In genomic region chr6:37499433-37500293, GRCh38 we compare ENCODE assay signal across 8 cellular contexts. TPM values are rescaled to one million over a fixed set of nuclear protein-coding genes. Genes with fewer than 3 reads are reported as not detected.
DNase-seq lines count a peak whose midpoint lies in the region; ATAC-seq and TF ChIP-seq lines count a peak whose summit lies in the region.

Gene CCDC167 (minus strand): TSS chr6:37499893. CDS start chr6:37499863, 30 bp downstream.

- H3K4me2 ChIP-seq in BLaER1 treated with 17β-estradiol and CSF1 and Interleukin-3, amounts not matched to agents 10 nM and 100 nM: peak within 1 kb of the TSS; percentile 80 to 96 (median 90)

- H3K9ac ChIP-seq in BLaER1 treated with 17β-estradiol and CSF1 and Interleukin-3, amounts not matched to agents 10 nM and 100 nM: peak within 1 kb of the TSS; percentile 78 to 92 (median 84)
- peak within 1 kb of the TSS; percentile 72 to 78 for H3K9ac ChIP-seq in colonic mucosa (ENCODE audit: low read depth in 2 of 2, low read length in 2 of 2)

- peaks cover 30 to 51% (median 48%) of the 10 kb centered on the region in 10 experiments for H3K4me1 ChIP-seq in BLaER1 treated with 17β-estradiol and CSF1 and Interleukin-3, amounts not matched to agents 10 nM and 100 nM
- peaks cover 5% of the 10 kb centered on the region for H3K4me1 ChIP-seq in colonic mucosa

- no peak for TF ChIP-seq CTCF in colonic mucosa (IDR thresholded peaks at IDR 0.05)

- H3K27ac ChIP-seq in BLaER1 treated with 17β-estradiol and CSF1 and Interleukin-3, amounts not matched to agents 10 nM and 100 nM: peak within 1 kb of the TSS; percentile 4 to 89 (median 81); a peak in 21 of 22 replicates
- H3K27ac ChIP-seq in colonic mucosa: no peak within 1 kb of the TSS

- intact Hi-C loops in colonic mucosa (cut with DNase I): no loop called here
- intact Hi-C loops in left colon (cut with DNase I, micrococcal nuclease): no loop called here

- DNase-seq in NCI-H526 treated with DMSO at 0.1 percent for 48 hours (lab: John Stamatoyannopoulos, UW) (peak; percentile 93), colonic mucosa (peak; percentile 95), left colon (peak; percentile 94 to 95)
- DNase-seq in activated CD4-positive, alpha-beta T cell treated with anti-CD3 and anti-CD28 coated beads for 48 hours: peak; percentile 99
- DNase-seq in stimulated activated CD4-positive, alpha-beta T cell treated with anti-CD3 and anti-CD28 coated beads, Interleukin-1b, Interleukin-23, amount 100 ng/mL, for 4 hours (ENCODE audit: low read depth in 2 of 2): peak; percentile 92 to 94

- H3K4me3 ChIP-seq in BLaER1 treated with 17β-estradiol and CSF1 and Interleukin-3, amounts not matched to agents 10 nM and 100 nM: peak within 1 kb of the TSS; percentile 70 to 88 (median 76)
- H3K4me3 ChIP-seq in colonic mucosa: peak within 1 kb of the TSS; percentile 67

- no peaks in the 10 kb centered on the region; a peak in 1 of 22 replicates for H4K20me1 ChIP-seq in BLaER1 treated with 17β-estradiol and CSF1 and Interleukin-3, amounts not matched to agents 10 nM and 100 nM

- no peaks in the 10 kb centered on the region for H3K27me3 ChIP-seq in BLaER1 treated with 17β-estradiol and CSF1 and Interleukin-3, amounts not matched to agents 10 nM and 100 nM
- no peaks in the 10 kb centered on the region for H3K27me3 ChIP-seq in colonic mucosa

- peaks cover 0 to 7% (median 0%) of the 10 kb centered on the region in 11 experiments; a peak in 2 of 22 replicates for H3K9me3 ChIP-seq in BLaER1 treated with 17β-estradiol and CSF1 and Interleukin-3, amounts not matched to agents 10 nM and 100 nM (replicated peaks in 1 of 11)
- no peaks in the 10 kb centered on the region for H3K9me3 ChIP-seq in colonic mucosa

- ATAC-seq in GM19351 (IDR thresholded peaks at IDR 0.05; ENCODE audit: unreplicated experiment) (peak; percentile 80), HG03520 (IDR thresholded peaks at IDR 0.05; ENCODE audit: unreplicated experiment) (peak; percentile 77), left colon (peak; percentile 100)

- peaks cover 0 to 12% (median 2%) of the 10 kb centered on the region in 11 experiments; a peak in 2 of 22 replicates for H3K36me3 ChIP-seq in BLaER1 treated with 17β-estradiol and CSF1 and Interleukin-3, amounts not matched to agents 10 nM and 100 nM
- H3K36me3 ChIP-seq in colonic mucosa: no peaks in the 10 kb centered on the region

RNA-seq across cellular contexts. Expression of gene CCDC167, which starts in this region (rescaled TPM):
- total RNA-seq in colonic mucosa: 10 to 100 TPM; 11.8 to 31.8 TPM
- total RNA-seq in left colon: 10 to 100 TPM in 1 of 2 donors, 1 to 10 TPM in 1; 8.7 to 11.0 TPM
